In genomic region chr1:28668191-28668955, GRCh38 we compare ENCODE assay signal across 8 cellular contexts. TPM values are rescaled to one million over a fixed set of nuclear protein-coding genes. Genes with fewer than 3 reads are reported as not detected.
DNase-seq lines count a peak whose midpoint lies in the region; ATAC-seq and TF ChIP-seq lines count a peak whose summit lies in the region.

A gene with protein sequence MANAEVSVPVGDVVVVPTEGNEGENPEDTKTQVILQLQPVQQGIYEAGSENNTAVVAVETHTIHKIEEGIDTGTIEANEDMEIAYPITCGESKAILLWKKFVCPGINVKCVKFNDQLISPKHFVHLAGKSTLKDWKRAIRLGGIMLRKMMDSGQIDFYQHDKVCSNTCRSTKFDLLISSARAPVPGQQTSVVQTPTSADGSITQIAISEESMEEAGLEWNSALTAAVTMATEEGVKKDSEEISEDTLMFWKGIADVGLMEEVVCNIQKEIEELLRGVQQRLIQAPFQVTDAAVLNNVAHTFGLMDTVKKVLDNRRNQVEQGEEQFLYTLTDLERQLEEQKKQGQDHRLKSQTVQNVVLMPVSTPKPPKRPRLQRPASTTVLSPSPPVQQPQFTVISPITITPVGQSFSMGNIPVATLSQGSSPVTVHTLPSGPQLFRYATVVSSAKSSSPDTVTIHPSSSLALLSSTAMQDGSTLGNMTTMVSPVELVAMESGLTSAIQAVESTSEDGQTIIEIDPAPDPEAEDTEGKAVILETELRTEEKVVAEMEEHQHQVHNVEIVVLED (plus strand): TSS chr1:28668784. CDS start chr1:28683613, 14,829 bp downstream.

- H3K4me1 ChIP-seq in RWPE2 (ENCODE audit: insufficient read depth, poor library complexity, severe bottlenecking): peaks cover 4% of the 10 kb centered on the region

- intact Hi-C loops in activated T-helper 2 cell treated with anti-CD3 and anti-CD28 coated beads, Interferon-gamma antibody, Interleukin-2, Interleukin-4, amounts not matched to agents 10 μg/mL and 5 μg/mL and 100 μg/mL, durations not matched to agents 14 hours and 24 hours and 36 hours (cut with micrococcal nuclease): loop anchor here (1.0 to 10.0 kb wide), 2 partner anchors 20 to 414 kb away; partner anchors contain the start of genes RNU11 and SESN2

- H3K27ac ChIP-seq in RWPE2 (ENCODE audit: poor library complexity, severe bottlenecking): peak within 1 kb of the TSS; percentile 94

- H3K36me3 Mint-ChIP-seq in activated T-helper 2 cell treated with anti-CD3 and anti-CD28 coated beads, Interferon-gamma antibody, Interleukin-2, Interleukin-4, amounts not matched to agents 10 μg/mL and 5 μg/mL and 100 μg/mL, durations not matched to agents 14 hours and 24 hours and 36 hours (ENCODE audit: low read depth): peaks cover 8% of the 10 kb centered on the region
- H3K36me3 Mint-ChIP-seq in naive thymus-derived CD8-positive, alpha-beta T cell: no peaks in the 10 kb centered on the region
- no peaks in the 10 kb centered on the region for H3K36me3 Mint-ChIP-seq in stimulated activated memory B cell treated with anti-CD40 and anti-IgM and Interleukin-4, amounts not matched to agents 10 μg/mL and 1 μg/mL and 100 μg/mL, for 72 hours

- no peaks in the 10 kb centered on the region; the same call in 1 of the 2 replicates for H3K36me3 ChIP-seq in RWPE2 (ENCODE audit: low read depth)

- peak within 1 kb of the TSS; percentile 99 for H3K27ac Mint-ChIP-seq in activated T-helper 2 cell treated with anti-CD3 and anti-CD28 coated beads, Interferon-gamma antibody, Interleukin-2, Interleukin-4, amounts not matched to agents 10 μg/mL and 5 μg/mL and 100 μg/mL, durations not matched to agents 14 hours and 24 hours and 36 hours
- peak within 1 kb of the TSS; percentile 90 to 100 (median 98) for H3K27ac Mint-ChIP-seq in naive thymus-derived CD8-positive, alpha-beta T cell
- H3K27ac Mint-ChIP-seq in stimulated activated memory B cell treated with anti-CD40 and anti-IgM and Interleukin-4, amounts not matched to agents 10 μg/mL and 1 μg/mL and 100 μg/mL, for 72 hours: peak within 1 kb of the TSS; percentile 94

- H3K4me3 ChIP-seq in RWPE2 (ENCODE audit: severe bottlenecking): peak within 1 kb of the TSS; percentile 96
- H3K4me3 ChIP-seq in fibroblast of mammary gland (ENCODE audit: control insufficient read depth, low read depth, low read length): peak within 1 kb of the TSS; percentile 87

- peaks cover 10% of the 10 kb centered on the region for H3K4me1 Mint-ChIP-seq in activated T-helper 2 cell treated with anti-CD3 and anti-CD28 coated beads, Interferon-gamma antibody, Interleukin-2, Interleukin-4, amounts not matched to agents 10 μg/mL and 5 μg/mL and 100 μg/mL, durations not matched to agents 14 hours and 24 hours and 36 hours (ENCODE audit: low read depth)
- peaks cover 12 to 31% (median 24%) of the 10 kb centered on the region in 4 donors for H3K4me1 Mint-ChIP-seq in naive thymus-derived CD8-positive, alpha-beta T cell
- H3K4me1 Mint-ChIP-seq in stimulated activated memory B cell treated with anti-CD40 and anti-IgM and Interleukin-4, amounts not matched to agents 10 μg/mL and 1 μg/mL and 100 μg/mL, for 72 hours: peaks cover 17% of the 10 kb centered on the region

- ATAC-seq in GM21825 (IDR thresholded peaks at IDR 0.05; ENCODE audit: unreplicated experiment): peak; percentile 60
- peak; percentile 82 for ATAC-seq in RWPE2 (ENCODE audit: low read depth)
- peak; percentile 71 to 72 for ATAC-seq in naive thymus-derived CD8-positive, alpha-beta T cell
- ATAC-seq in stimulated activated memory B cell treated with anti-CD40 and anti-IgM and Interleukin-4, amounts not matched to agents 10 μg/mL and 1 μg/mL and 100 μg/mL, for 72 hours: peak; percentile 90

- H3K27me3 ChIP-seq in RWPE2 (ENCODE audit: insufficient read depth, poor library complexity, severe bottlenecking): no peaks in the 10 kb centered on the region

- no peaks in the 10 kb centered on the region for H3K27me3 Mint-ChIP-seq in activated T-helper 2 cell treated with anti-CD3 and anti-CD28 coated beads, Interferon-gamma antibody, Interleukin-2, Interleukin-4, amounts not matched to agents 10 μg/mL and 5 μg/mL and 100 μg/mL, durations not matched to agents 14 hours and 24 hours and 36 hours (ENCODE audit: low read depth)
- no peaks in the 10 kb centered on the region for H3K27me3 Mint-ChIP-seq in naive thymus-derived CD8-positive, alpha-beta T cell
- no peaks in the 10 kb centered on the region for H3K27me3 Mint-ChIP-seq in stimulated activated memory B cell treated with anti-CD40 and anti-IgM and Interleukin-4, amounts not matched to agents 10 μg/mL and 1 μg/mL and 100 μg/mL, for 72 hours

- peak within 1 kb of the TSS; percentile 93 for H3K4me3 Mint-ChIP-seq in activated T-helper 2 cell treated with anti-CD3 and anti-CD28 coated beads, Interferon-gamma antibody, Interleukin-2, Interleukin-4, amounts not matched to agents 10 μg/mL and 5 μg/mL and 100 μg/mL, durations not matched to agents 14 hours and 24 hours and 36 hours (ENCODE audit: low read depth)
- H3K4me3 Mint-ChIP-seq in naive thymus-derived CD8-positive, alpha-beta T cell: peak within 1 kb of the TSS; percentile 84 to 98 (median 94)
- peak within 1 kb of the TSS; percentile 99 for H3K4me3 Mint-ChIP-seq in stimulated activated memory B cell treated with anti-CD40 and anti-IgM and Interleukin-4, amounts not matched to agents 10 μg/mL and 1 μg/mL and 100 μg/mL, for 72 hours

- H3K9me3 Mint-ChIP-seq in activated T-helper 2 cell treated with anti-CD3 and anti-CD28 coated beads, Interferon-gamma antibody, Interleukin-2, Interleukin-4, amounts not matched to agents 10 μg/mL and 5 μg/mL and 100 μg/mL, durations not matched to agents 14 hours and 24 hours and 36 hours: no peaks in the 10 kb centered on the region
- H3K9me3 Mint-ChIP-seq in naive thymus-derived CD8-positive, alpha-beta T cell: no peaks in the 10 kb centered on the region
- H3K9me3 Mint-ChIP-seq in stimulated activated memory B cell treated with anti-CD40 and anti-IgM and Interleukin-4, amounts not matched to agents 10 μg/mL and 1 μg/mL and 100 μg/mL, for 72 hours: no peaks in the 10 kb centered on the region

- POLR2A ChIA-PET in naive thymus-derived CD8-positive, alpha-beta T cell (lab: Charles Lee): interaction anchor here (0.5 to 6.5 kb wide), 23 partner anchors 9 to 997 kb away, joined by 3 to 166 read pairs (median 4); partner anchors contain the start of genes ATP5IF1, MED18, RCC1 and RNU11

- DNase-seq in DMS79 (lab: John Stamatoyannopoulos, UW): peak; percentile 72
- peak; percentile 81 to 82 for DNase-seq in Kasumi-1 (lab: John Stamatoyannopoulos, UW)
- DNase-seq in RWPE2 (ENCODE audit: low spot score): peak; percentile 84
- peak; percentile 83 for DNase-seq in activated T-helper 2 cell treated with anti-CD3 and anti-CD28 coated beads, Interferon-gamma antibody, Interleukin-2, Interleukin-4, amounts not matched to agents 10 μg/mL and 5 μg/mL and 100 μg/mL, durations not matched to agents 14 hours and 24 hours and 36 hours (ENCODE audit: low spot score)
- DNase-seq in fibroblast of mammary gland (ENCODE audit: low read depth): peak; percentile 74
- DNase-seq in naive thymus-derived CD8-positive, alpha-beta T cell: peak; percentile 67 to 91 (median 82)

- TF ChIP-seq CTCF in RWPE2 (IDR thresholded peaks at IDR 0.05; ENCODE audit: poor library complexity, severe bottlenecking) (no peak), fibroblast of mammary gland (conservative IDR thresholded peaks at IDR 0.05; ENCODE audit: control insufficient read depth, insufficient read depth, low read depth, low read length) (no peak)

- no peaks in the 10 kb centered on the region for H3K9me3 ChIP-seq in RWPE2 (ENCODE audit: severe bottlenecking)

RNA-seq across cellular contexts. Expression of the gene that starts here (rescaled TPM):
- total RNA-seq in activated T-helper 2 cell treated with anti-CD3 and anti-CD28 coated beads, Interferon-gamma antibody, Interleukin-2, Interleukin-4, amounts not matched to agents 10 μg/mL and 5 μg/mL and 100 μg/mL, durations not matched to agents 14 hours and 24 hours and 36 hours: 24.8 and 26.0 TPM in 2 replicates
- total RNA-seq in naive thymus-derived CD8-positive, alpha-beta T cell: 10 to 100 TPM; 20.5 to 23.2 TPM
- 10 to 100 TPM; 12.5 to 18.2 (median 17.1) TPM for polyA plus RNA-seq in naive thymus-derived CD8-positive, alpha-beta T cell

Comparison
In these comparisons a context has a peak if more than half of its experiments do, and no peak if none do; other contexts are left out.
1. Peak in every context shown above with its lines: DNase-seq, ATAC-seq, H3K4me3 ChIP-seq and H3K27ac ChIP-seq.